ENCODE assay signal across 8 cellular contexts in genomic region chr3:31534036-31534435, GRCh38. TPM values are rescaled to one million over a fixed set of nuclear protein-coding genes. Genes with fewer than 3 reads are reported as not detected.
DNase-seq lines count a peak whose midpoint lies in the region; ATAC-seq and TF ChIP-seq lines count a peak whose summit lies in the region.

No MANE protein-coding gene starts in this region.

- no peaks in the 10 kb centered on the region for H3K9me3 Mint-ChIP-seq in activated CD4-positive, alpha-beta T cell treated with anti-CD3 and anti-CD28 coated beads for 36 hours (ENCODE audit: low read depth)

- H3K9me3 ChIP-seq in body of pancreas = no peaks in the 10 kb centered on the region
- H3K9me3 ChIP-seq in transverse colon = no peaks in the 10 kb centered on the region

- DNase-seq in activated CD4-positive, alpha-beta T cell treated with anti-CD3 and anti-CD28 coated beads for 36 hours = no peak
- no peak for DNase-seq in activated CD4-positive, alpha-beta T cell treated with anti-CD3 and anti-CD28 coated beads for 48 hours
- DNase-seq in NCI-H69 (lab: John Stamatoyannopoulos, UW) = peak; percentile 32
- no peak for DNase-seq in body of pancreas
- DNase-seq in lower leg skin (ENCODE audit: low spot score in 2 of 2) = no peak
- DNase-seq in transverse colon = no peak
- DNase-seq in NCI-H510A (lab: John Stamatoyannopoulos, UW) = no peak

- H3K4me3 Mint-ChIP-seq in activated CD4-positive, alpha-beta T cell treated with anti-CD3 and anti-CD28 coated beads for 36 hours = no peak overlapping the region

- peaks cover 21% of the 10 kb centered on the region for H3K36me3 Mint-ChIP-seq in activated CD4-positive, alpha-beta T cell treated with anti-CD3 and anti-CD28 coated beads for 36 hours (ENCODE audit: low read depth)

- TF ChIP-seq CTCF in body of pancreas (IDR thresholded peaks at IDR 0.05) = no peak
- no peak for TF ChIP-seq CTCF in lower leg skin (IDR thresholded peaks at IDR 0.05)
- no peak for TF ChIP-seq CTCF in transverse colon (IDR thresholded peaks at IDR 0.05)

- H3K4me3 ChIP-seq in body of pancreas (peak overlapping the region; percentile 94 to 99), lower leg skin (ENCODE audit: low read depth, poor library complexity, severe bottlenecking) (peak overlapping the region; percentile 99), transverse colon (peak overlapping the region; percentile 62 to 98 (median 86))

- no peaks in the 10 kb centered on the region for H3K27me3 Mint-ChIP-seq in activated CD4-positive, alpha-beta T cell treated with anti-CD3 and anti-CD28 coated beads for 36 hours

- H3K4me1 ChIP-seq in body of pancreas (peaks cover 53% of the 10 kb centered on the region), transverse colon (peaks cover 18 to 59% (median 51%) of the 10 kb centered on the region in 4 donors)

- in situ Hi-C loops in transverse colon (cut with MboI; ENCODE audit: low pct_ligation_motif_present in 1 of 4, low pct_unique_long_range_greater_than_20kb in 1 of 4, low sequenced_read_pairs in 3 of 4) = no loop called here

- no peak for TF ChIP-seq POLR2A in body of pancreas (IDR thresholded peaks at IDR 0.05)
- no peak for TF ChIP-seq POLR2A in lower leg skin (IDR thresholded peaks at IDR 0.05)
- no peak for TF ChIP-seq POLR2A in transverse colon (IDR thresholded peaks at IDR 0.05)

- H3K27ac ChIP-seq in body of pancreas = peak overlapping the region in 3 of 4 donors; percentile 93 to 99 (median 98)
- H3K27ac ChIP-seq in transverse colon = peak overlapping the region; percentile 95 to 100 (median 98)

- H3K36me3 ChIP-seq in body of pancreas (replicated peaks in 1 of 2; ENCODE audit: insufficient read depth in 1 of 2, low read depth in 2 of 2) (no peaks in the 10 kb centered on the region), transverse colon (no peaks in the 10 kb centered on the region)

- CTCF ChIA-PET in activated CD4-positive, alpha-beta T cell treated with anti-CD3 and anti-CD28 coated beads for 36 hours (lab: Charles Lee) = interaction anchor here (0.6 to 3.9 kb wide), 4 partner anchors 11 to 384 kb away, joined by 3 to 19 read pairs (median 3); no protein-coding TSS in a partner anchor

- POLR2A ChIA-PET in activated CD4-positive, alpha-beta T cell treated with anti-CD3 and anti-CD28 coated beads for 36 hours (lab: Charles Lee) = interaction anchor here (0.6 to 1.0 kb wide), 2 partner anchors 159 to 281 kb away, joined by 3 to 4 read pairs; no protein-coding TSS in a partner anchor

- 2% methylated on average over 5 of the region's 5 CpGs for WGBS in body of pancreas, 2 donors
- 7 to 8% methylated on average over 5 of the region's 5 CpGs for WGBS in lower leg skin, 2 donors
- WGBS in transverse colon (ENCODE audit: low coverage in 1 of 2), 2 donors = 4 to 6% methylated on average over 5 of the region's 5 CpGs

- no peak for TF ChIP-seq EP300 in transverse colon (IDR thresholded peaks at IDR 0.05; ENCODE audit: low read depth)

- peak overlapping the region; percentile 94 for H3K27ac Mint-ChIP-seq in activated CD4-positive, alpha-beta T cell treated with anti-CD3 and anti-CD28 coated beads for 36 hours

- no peak for ATAC-seq in activated CD4-positive, alpha-beta T cell treated with anti-CD3 and anti-CD28 coated beads for 36 hours
- ATAC-seq in body of pancreas = no peak
- no peak for ATAC-seq in HG03108 (IDR thresholded peaks at IDR 0.05; ENCODE audit: unreplicated experiment)

- H3K4me1 Mint-ChIP-seq in activated CD4-positive, alpha-beta T cell treated with anti-CD3 and anti-CD28 coated beads for 36 hours = peaks cover 31% of the 10 kb centered on the region

- no peaks in the 10 kb centered on the region for H3K27me3 ChIP-seq in body of pancreas
- H3K27me3 ChIP-seq in transverse colon = no peaks in the 10 kb centered on the region

- intact Hi-C loops in activated CD4-positive, alpha-beta T cell treated with anti-CD3 and anti-CD28 coated beads for 36 hours (cut with DNase I, micrococcal nuclease) = loop anchor here (5.0 to 10.0 kb wide), 6 partner anchors 62 to 909 kb away; no protein-coding TSS in a partner anchor
- intact Hi-C loops in body of pancreas (cut with DNase I) (no loop called here), lower leg skin (cut with DNase I; ENCODE audit: low total_unique reads) (no loop called here), transverse colon (cut with DNase I; ENCODE audit: low total_unique reads) (no loop called here)

RNA-seq across cellular contexts. Expression of gene STT3B, which starts 1.3 kb away (rescaled TPM):
- 100 to 1,000 TPM; 104 to 148 TPM for total RNA-seq in activated CD4-positive, alpha-beta T cell treated with anti-CD3 and anti-CD28 coated beads for 36 hours
- total RNA-seq in body of pancreas = 10 to 100 TPM; 44.5 to 65.1 TPM
- 10 to 100 TPM; 65.5 to 87.3 (median 76.2) TPM for total RNA-seq in lower leg skin
- total RNA-seq in transverse colon = 100 to 1,000 TPM in 1 of 4 donors, 10 to 100 TPM in 3; 32.8 to 128 (median 60.9) TPM

Comparison
In these comparisons a context has a peak if more than half of its experiments do, and no peak if none do; other contexts are left out.
1. intact Hi-C loops: an anchor here in activated CD4-positive, alpha-beta T cell treated with anti-CD3 and anti-CD28 coated beads for 36 hours (5.0 to 10.0 kb wide); none called in body of pancreas, lower leg skin and transverse colon.